Comparison of ENCODE assay signal across 23 cellular contexts in the genomic region with DNA sequence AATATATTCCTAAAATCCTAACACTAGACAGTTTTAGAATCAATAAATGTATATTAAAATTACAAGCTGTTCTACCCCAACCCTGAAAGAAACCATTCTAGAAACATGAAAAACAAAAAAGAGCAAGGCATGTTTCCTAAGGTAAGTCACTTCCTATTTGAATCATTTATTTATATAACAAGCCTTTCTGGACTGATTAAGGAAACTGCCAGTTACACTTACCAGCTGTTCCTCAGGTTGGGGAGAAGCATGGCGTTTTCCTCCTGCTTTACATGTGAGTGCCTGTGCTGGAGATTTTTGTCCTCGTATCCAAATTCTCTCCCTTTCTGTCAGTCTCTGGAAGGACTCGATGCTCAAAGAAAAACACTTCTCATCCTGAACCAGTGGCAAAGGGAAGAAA.
DNase-seq lines count a peak whose midpoint lies in the region; FAIRE-seq and TF ChIP-seq lines count a peak whose summit lies in the region.
"Had no signal": no experiment of that assay in that cellular context is flagged by ENCODE, and none has a peak within 500 bp of the region (broad histone marks: within the 10 kb centered on the region; RNA-seq: fewer than 3 reads in every experiment).

No MANE protein-coding gene starts in this region.

- H3K9me2 ChIP-seq in SK-N-SH (no peaks in the 10 kb centered on the region), GM23248 (ENCODE audit: insufficient read depth) (no peaks in the 10 kb centered on the region)

- no TSS peak for BruUV-seq in endothelial cell of umbilical vein (replicated peaks; lab: Mats Ljungman, UMichigan)

- H3K4me2 ChIP-seq in SK-N-SH (no peak overlapping the region), endothelial cell of umbilical vein (ENCODE audit: insufficient read depth, low read length) (peak overlapping the region; percentile 75), GM23248 (ENCODE audit: unreplicated experiment) (no peak overlapping the region)

- DNase-seq in HCEC 1CT = peak; percentile 80
- DNase-seq in SK-N-SH = no peak
- DNase-seq in endothelial cell of umbilical vein (ENCODE audit: low read depth, low spot score) = peak; percentile 41
- DNase-seq in retina = peak; percentile 25
- no peak for DNase-seq in NCI-H526 treated with DMSO at 0.1 percent for 48 hours (lab: John Stamatoyannopoulos, UW)
- no peak for DNase-seq in GM23248
- no peak for DNase-seq in stomach
- DNase-seq: activated CD4-positive, alpha-beta T cell treated with anti-CD3 and anti-CD28 coated beads for 36 hours; activated CD8-positive, alpha-beta memory T cell treated with anti-CD3 and anti-CD28 coated beads for 24 hours; activated T-cell treated with anti-CD3 and anti-CD28 coated beads, Interleukin-2, amount 50 U/mL, for 24 hours; cerebellar nuclear complex; effector CD8-positive, alpha-beta T cell; esophagus squamous epithelium; kidney glomerular epithelial cell; NCI-H1694 treated with DMSO at 0.1 percent for 48 hours; NCI-H2171 treated with DMSO at 0.1 percent for 48 hours; NCI-H748 treated with DMSO at 0.1 percent for 48 hours; spleen; stimulated activated CD4-positive, alpha-beta T cell treated with anti-CD3 and anti-CD28 coated beads, Interleukin-4, amount 100 ng/mL, for 1 hour; stimulated activated naive CD4-positive, alpha-beta T cell; thyroid gland had no signal

- H3K9me1 ChIP-seq in endothelial cell of umbilical vein (replicated peaks; ENCODE audit: control insufficient read depth, extremely low read depth, insufficient read depth, low read length) = no peaks in the 10 kb centered on the region

- dilution Hi-C loops in endothelial cell of umbilical vein (cut with MboI; ENCODE audit: extremely low pct_ligation_motif_present, low sequenced_read_pairs) = no loop called here

- in situ Hi-C loops in GM23248 (cut with MboI) = no loop called here

- intact Hi-C loops in endothelial cell of umbilical vein (cut with micrococcal nuclease) (loop anchor here (5.0 kb wide), 2 partner anchors 141 to 154 kb away; no protein-coding TSS in a partner anchor), stomach (cut with DNase I; ENCODE audit: low total_unique reads) (loop anchor here (10.0 kb wide), 1 partner anchor 736 kb away; no protein-coding TSS in a partner anchor)

- TF ChIP-seq CTCF in SK-N-SH (IDR thresholded peaks at IDR 0.05) (no peak), endothelial cell of umbilical vein (IDR thresholded peaks at IDR 0.05; ENCODE audit: extremely low read depth in 1 of 2, insufficient read depth in 1 of 2, low read depth in 1 of 2, low read length in 2 of 2) (no peak), stomach (IDR thresholded peaks at IDR 0.05) (no peak)

- no peak overlapping the region for H3K9ac ChIP-seq in SK-N-SH
- H3K9ac ChIP-seq in endothelial cell of umbilical vein (replicated peaks; ENCODE audit: extremely low read depth, insufficient read depth, low read length) = no peak overlapping the region
- no peak overlapping the region for H3K9ac ChIP-seq in GM23248

- H2AFZ ChIP-seq in SK-N-SH (ENCODE audit: low read depth) (no peak overlapping the region), endothelial cell of umbilical vein (ENCODE audit: low read depth, low read length) (peak overlapping the region; percentile 64), GM23248 (no peak overlapping the region)

- no peak for TF ChIP-seq RAD21 in SK-N-SH (IDR thresholded peaks at IDR 0.05; ENCODE audit: low read length)

- H3K9me3 ChIP-seq in SK-N-SH (no peaks in the 10 kb centered on the region), endothelial cell of umbilical vein (replicated peaks; ENCODE audit: control insufficient read depth, insufficient read depth, low read length) (no peaks in the 10 kb centered on the region), GM23248 (ENCODE audit: low read depth) (no peaks in the 10 kb centered on the region), stomach (no peaks in the 10 kb centered on the region)
- H3K9me3 ChIP-seq: esophagus squamous epithelium, spleen, thyroid gland had no signal

- WGBS in SK-N-SH (ENCODE audit: low lambda C conversion rate) = 42% methylated on average over 3 of the region's 3 CpGs
- WGBS in GM23248 (ENCODE audit: low coverage in 1 of 2, low lambda C conversion rate in 2 of 2, missing lambda C conversion rate in 2 of 2), 2 experiments = 56 to 64% methylated on average over 3 of the region's 3 CpGs
- WGBS in stomach, 5 donors = 44 to 51% (median 46%) methylated on average over 3 of the region's 3 CpGs

- POLR2A ChIA-PET in SK-N-SH (lab: Yijun Ruan, JAX) = no interaction called here
- POLR2A ChIA-PET in endothelial cell of umbilical vein (lab: Charles Lee) = no interaction called here

- H3K27ac ChIP-seq in SK-N-SH (ENCODE audit: low read depth in 2 of 2, low read length in 1 of 2) = no peak overlapping the region
- H3K27ac ChIP-seq in endothelial cell of umbilical vein (ENCODE audit: insufficient read depth, low read depth, low read length) = no peak overlapping the region
- no peak overlapping the region for H3K27ac ChIP-seq in GM23248
- H3K27ac ChIP-seq in stomach = no peak overlapping the region
- H3K27ac ChIP-seq: esophagus squamous epithelium, spleen, thyroid gland had no signal

- peaks cover 0 to 6% of the 10 kb centered on the region in 2 experiments; a peak in 2 of 4 replicates for H3K4me1 ChIP-seq in SK-N-SH (ENCODE audit: control insufficient read depth in 1 of 2, insufficient read depth in 2 of 2, low read depth in 1 of 2, low read length in 1 of 2)
- H3K4me1 ChIP-seq in endothelial cell of umbilical vein (ENCODE audit: control insufficient read depth, extremely low read depth, insufficient read depth, low read length) = peaks cover 34% of the 10 kb centered on the region
- no peaks in the 10 kb centered on the region for H3K4me1 ChIP-seq in GM23248 (ENCODE audit: insufficient read depth)
- H3K4me1 ChIP-seq in stomach = peaks cover 7 to 21% (median 16%) of the 10 kb centered on the region in 4 donors
- H3K4me1 ChIP-seq: thyroid gland had no signal

- TF ChIP-seq POLR2A in endothelial cell of umbilical vein (IDR thresholded peaks at IDR 0.05; ENCODE audit: low read depth, low read length) (no peak), stomach (IDR thresholded peaks at IDR 0.05) (no peak)

- no peaks in the 10 kb centered on the region for H4K20me1 ChIP-seq in SK-N-SH (ENCODE audit: insufficient read depth)
- no peaks in the 10 kb centered on the region for H4K20me1 ChIP-seq in endothelial cell of umbilical vein (replicated peaks; ENCODE audit: control insufficient read depth, extremely low read depth, insufficient read depth, low read length)
- H4K20me1 ChIP-seq in GM23248 (ENCODE audit: insufficient read depth) = no peaks in the 10 kb centered on the region

- CTCF ChIA-PET in SK-N-SH (lab: Yijun Ruan, JAX) = no interaction called here
- CTCF ChIA-PET in endothelial cell of umbilical vein (lab: Charles Lee) = interaction anchor here (0.9 to 1.5 kb wide), 3 partner anchors 128 to 730 kb away, joined by 3 to 14 read pairs (median 4); no protein-coding TSS in a partner anchor

- FAIRE-seq in endothelial cell of umbilical vein (lab: Jason Lieb, UNC) = peak; percentile 65
- FAIRE-seq: H54, K562 had no signal

- no peaks in the 10 kb centered on the region for H3K79me2 ChIP-seq in SK-N-SH (ENCODE audit: insufficient read depth)
- no peaks in the 10 kb centered on the region for H3K79me2 ChIP-seq in endothelial cell of umbilical vein (ENCODE audit: control insufficient read depth, insufficient read depth, low read length)
- H3K79me2 ChIP-seq in GM23248 (ENCODE audit: insufficient read depth) = no peaks in the 10 kb centered on the region

- no peak for TF ChIP-seq EP300 in SK-N-SH (IDR thresholded peaks at IDR 0.05; ENCODE audit: borderline replicate concordance in 1 of 2, low read depth in 1 of 2, low read length in 1 of 2)
- no peak for TF ChIP-seq EP300 in stomach (IDR thresholded peaks at IDR 0.05)

- H3K4me3 ChIP-seq in SK-N-SH (ENCODE audit: low read depth in 2 of 2, low read length in 1 of 2) (no peak overlapping the region), endothelial cell of umbilical vein (replicated peaks in 1 of 3; ENCODE audit: insufficient read depth in 1 of 3, low read depth in 1 of 3, low read length in 3 of 3) (no peak overlapping the region), GM23248 (no peak overlapping the region), stomach (no peak overlapping the region)
- H3K4me3 ChIP-seq: esophagus squamous epithelium, K562, spleen, thyroid gland had no signal

- H3K27me3 ChIP-seq in SK-N-SH (ENCODE audit: insufficient read depth) (no peaks in the 10 kb centered on the region), endothelial cell of umbilical vein (ENCODE audit: control insufficient read depth in 2 of 2, insufficient read depth in 2 of 2, low read length in 2 of 2) (no peaks in the 10 kb centered on the region), GM23248 (replicated peaks; ENCODE audit: insufficient read depth) (no peaks in the 10 kb centered on the region), stomach (no peaks in the 10 kb centered on the region)
- H3K27me3 ChIP-seq: esophagus squamous epithelium, spleen, thyroid gland had no signal

- H3K36me3 ChIP-seq in SK-N-SH (replicated peaks in 1 of 2; ENCODE audit: control insufficient read depth in 1 of 2, insufficient read depth in 2 of 2, low read length in 1 of 2) (no peaks in the 10 kb centered on the region), endothelial cell of umbilical vein (ENCODE audit: control insufficient read depth in 2 of 2, extremely low read depth in 1 of 2, insufficient read depth in 2 of 2, low read length in 2 of 2) (no peaks in the 10 kb centered on the region), GM23248 (ENCODE audit: low read depth) (no peaks in the 10 kb centered on the region), stomach (no peaks in the 10 kb centered on the region)
- H3K36me3 ChIP-seq: esophagus squamous epithelium, spleen, thyroid gland had no signal

- no peaks in the 10 kb centered on the region for H3F3A ChIP-seq in SK-N-SH (replicated peaks; ENCODE audit: insufficient read depth)
- no peaks in the 10 kb centered on the region for H3F3A ChIP-seq in GM23248 (ENCODE audit: insufficient read depth)

TF ChIP-seq in endothelial cell of umbilical vein, 7 proteins besides CTCF, POLR2A, EP300 and RAD21:
- peak; percentile 37 for TF ChIP-seq FOS (IDR thresholded peaks at IDR 0.05; ENCODE audit: borderline replicate concordance, insufficient read depth, low read length)
- no peak for TF ChIP-seq EZH2 (IDR thresholded peaks at IDR 0.05; ENCODE audit: borderline replicate concordance, low read depth, low read length, severe bottlenecking)
- TF ChIP-seq POLR2AphosphoS5 (IDR thresholded peaks at IDR 0.05; ENCODE audit: insufficient read depth, low read depth, low read length) = no peak

Comparison
In these comparisons a context has a peak if more than half of its experiments do, and no peak if none do; other contexts are left out.
1. DNase-seq: peak in HCEC 1CT (single experiment), endothelial cell of umbilical vein (single experiment) and retina (single experiment); none in SK-N-SH (single experiment), NCI-H526 treated with DMSO at 0.1 percent for 48 hours (single experiment), GM23248 (single experiment) and stomach (single experiment).